Comparison of ENCODE assay signal across 25 cellular contexts in the genomic region with DNA sequence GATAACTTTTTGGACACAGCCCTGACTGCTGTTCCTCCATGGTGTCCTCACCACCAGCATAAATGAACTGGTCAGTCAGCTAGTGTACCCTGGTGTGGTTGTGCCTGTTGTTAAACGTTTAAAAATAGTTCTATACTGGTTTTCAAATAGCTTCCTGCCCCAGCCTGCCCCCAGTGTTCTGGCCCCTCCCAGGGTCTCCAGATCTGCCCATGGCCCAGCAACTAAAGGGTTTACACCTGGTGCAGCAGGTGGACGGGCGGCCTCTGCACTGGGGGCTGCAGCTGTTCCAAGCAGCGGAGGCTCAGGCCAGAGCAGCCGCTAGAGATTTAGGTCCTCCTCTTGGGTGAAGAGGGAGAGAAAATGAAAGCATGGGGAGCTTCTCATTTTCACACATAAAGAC. TPM values are rescaled to one million over a fixed set of nuclear protein-coding genes. Genes with fewer than 3 reads are reported as not detected.
A peak's percentile ranks its signal among the peaks of the same experiment; 100 is the strongest.
DNase-seq lines count a peak whose midpoint lies in the region; ATAC-seq and TF ChIP-seq lines count a peak whose summit lies in the region.
"Had no signal": no experiment of that assay in that cellular context is flagged by ENCODE, and none has a peak within 500 bp of the region (broad histone marks: within the 10 kb centered on the region; RNA-seq: fewer than 3 reads in every experiment).

No MANE protein-coding gene starts in this region.

- no peak overlapping the region for H3K4me3 ChIP-seq in Loucy (ENCODE audit: low read length, poor library complexity, severe bottlenecking)
- H3K4me3 ChIP-seq in OCI-LY3 (ENCODE audit: low read length): no peak overlapping the region
- H3K4me3 ChIP-seq in osteoblast (ENCODE audit: insufficient read depth, low read length): no peak overlapping the region
- H3K4me3 ChIP-seq: testis, uterus had no signal

- H3K4me1 ChIP-seq in Loucy (ENCODE audit: insufficient read depth, low read length, poor library complexity, severe bottlenecking) (no peaks in the 10 kb centered on the region), OCI-LY3 (ENCODE audit: low read length) (peaks cover 23% of the 10 kb centered on the region), osteoblast (ENCODE audit: insufficient read depth, low read length) (peaks cover 17% of the 10 kb centered on the region)
- H3K4me1 ChIP-seq: Caco-2, uterus had no signal

- ATAC-seq in GM18909 (IDR thresholded peaks at IDR 0.05; ENCODE audit: poor library complexity, unreplicated experiment): no peak
- ATAC-seq: activated CD8-positive, alpha-beta T cell treated with anti-CD3 and anti-CD28 coated beads for 36 hours; right cardiac atrium; Right ventricle myocardium inferior had no signal

- H3F3A ChIP-seq in Loucy (ENCODE audit: low read depth): no peaks in the 10 kb centered on the region

- no peak overlapping the region for H3K4me2 ChIP-seq in Loucy (ENCODE audit: low read depth, low read length, poor library complexity, severe bottlenecking)
- H3K4me2 ChIP-seq in OCI-LY3 (ENCODE audit: low read length): peak overlapping the region; percentile 31
- H3K4me2 ChIP-seq in osteoblast (ENCODE audit: insufficient read depth, low read length): no peak overlapping the region

- DNase-seq in NCI-H748 (lab: John Stamatoyannopoulos, UW; ENCODE audit: unreplicated experiment) (peak; percentile 14), NCI-H748 treated with DMSO at 0.1 percent for 48 hours (lab: John Stamatoyannopoulos, UW) (no peak), osteoblast (ENCODE audit: insufficient read length, low spot score, missing footprints) (peak; percentile 66), T1000 (lab: John Stamatoyannopoulos, UW) (no peak), anterior cingulate cortex (lab: John Stamatoyannopoulos, UW) (no peak)
- DNase-seq: ACHN; activated CD4-positive, CD25-positive, alpha-beta regulatory T cell; activated CD8-positive, alpha-beta T cell treated with anti-CD3 and anti-CD28 coated beads for 36 hours; activated gamma-delta T cell; Caco-2; GOT3; KG1; NCI-H1048; NCI-H2029; right cardiac atrium; stimulated activated naive CD4-positive, alpha-beta T cell treated with Interleukin-2 at 50 U/mL for 16 hours; T-helper 9 cell; uterus had no signal

- H4K20me1 ChIP-seq in Loucy (ENCODE audit: insufficient read depth, low read length, poor library complexity, severe bottlenecking): no peaks in the 10 kb centered on the region
- H4K20me1 ChIP-seq in OCI-LY3 (ENCODE audit: insufficient read depth, low read length): no peaks in the 10 kb centered on the region
- no peaks in the 10 kb centered on the region for H4K20me1 ChIP-seq in osteoblast (ENCODE audit: insufficient read depth, low read length)

- H3K27ac ChIP-seq in OCI-LY3 (ENCODE audit: low read length) (no peak overlapping the region), osteoblast (ENCODE audit: low read depth, low read length) (no peak overlapping the region)
- H3K27ac ChIP-seq: testis, uterus had no signal

- H3K9me3 ChIP-seq in Loucy (ENCODE audit: insufficient read depth, low read depth, low read length): no peaks in the 10 kb centered on the region
- no peaks in the 10 kb centered on the region for H3K9me3 ChIP-seq in OCI-LY3 (ENCODE audit: insufficient read depth, low read length)
- H3K9me3 ChIP-seq in osteoblast (ENCODE audit: low read depth, low read length): no peaks in the 10 kb centered on the region
- H3K9me3 ChIP-seq: Caco-2, testis, uterus had no signal

- TF ChIP-seq CTCF in Loucy (conservative IDR thresholded peaks at IDR 0.05; ENCODE audit: low read length): no peak
- TF ChIP-seq CTCF in OCI-LY3 (IDR thresholded peaks at IDR 0.05; ENCODE audit: low read depth, low read length): no peak
- TF ChIP-seq CTCF in osteoblast (IDR thresholded peaks at IDR 0.05; ENCODE audit: extremely low read depth, low read depth, low read length): no peak

- H3K9ac ChIP-seq in Loucy (ENCODE audit: low read depth, low read length, poor library complexity, severe bottlenecking): no peak overlapping the region
- H3K9ac ChIP-seq in OCI-LY3 (ENCODE audit: low read length): no peak overlapping the region

- H3K36me3 ChIP-seq in Loucy (ENCODE audit: insufficient read depth, low read length): no peaks in the 10 kb centered on the region
- H3K36me3 ChIP-seq in OCI-LY3 (replicated peaks; ENCODE audit: low read depth, low read length): no peaks in the 10 kb centered on the region
- H3K36me3 ChIP-seq in osteoblast (ENCODE audit: insufficient read depth, low read length): no peaks in the 10 kb centered on the region
- H3K36me3 ChIP-seq: uterus had no signal

- no peaks in the 10 kb centered on the region for H3K9me2 ChIP-seq in Loucy (replicated peaks; ENCODE audit: low read depth, low read length)

- peak overlapping the region; percentile 49; the same call in 1 of the 2 replicates for H2AFZ ChIP-seq in Loucy (ENCODE audit: low read length)
- H2AFZ ChIP-seq in OCI-LY3 (ENCODE audit: low read depth, low read length): no peak overlapping the region
- H2AFZ ChIP-seq in osteoblast (ENCODE audit: low read length): no peak overlapping the region

- H3K27me3 ChIP-seq in Loucy (ENCODE audit: insufficient read depth, low read length, poor library complexity, severe bottlenecking) (no peaks in the 10 kb centered on the region), OCI-LY3 (ENCODE audit: low read depth, low read length) (no peaks in the 10 kb centered on the region), osteoblast (ENCODE audit: insufficient read depth, low read length) (peaks cover 6% of the 10 kb centered on the region)
- H3K27me3 ChIP-seq: testis, uterus had no signal

- H3K79me2 ChIP-seq in Loucy (ENCODE audit: insufficient read depth, low read length): no peaks in the 10 kb centered on the region
- no peaks in the 10 kb centered on the region for H3K79me2 ChIP-seq in OCI-LY3 (ENCODE audit: low read length)
- H3K79me2 ChIP-seq in osteoblast (ENCODE audit: insufficient read depth, low read length): no peaks in the 10 kb centered on the region

RNA-seq across cellular contexts. Expression of gene NR2E3, which starts 6.1 kb away (rescaled TPM):
- total RNA-seq in osteoblast: under 0.01 TPM in 2 replicates
- total RNA-seq: activated CD8-positive, alpha-beta T cell treated with anti-CD3 and anti-CD28 coated beads for 36 hours; Caco-2; mononuclear cell; neural crest cell; Right ventricle myocardium inferior had no signal

Comparison
In these comparisons a context has a peak if more than half of its experiments do, and no peak if none do; other contexts are left out.
1. DNase-seq: peak in NCI-H748 (single experiment) and osteoblast (single experiment); none in NCI-H748 treated with DMSO at 0.1 percent for 48 hours (single experiment), T1000 (single experiment) and anterior cingulate cortex (0 of 58).